18 cellular contexts compared by ENCODE assay signal in the genomic region with DNA sequence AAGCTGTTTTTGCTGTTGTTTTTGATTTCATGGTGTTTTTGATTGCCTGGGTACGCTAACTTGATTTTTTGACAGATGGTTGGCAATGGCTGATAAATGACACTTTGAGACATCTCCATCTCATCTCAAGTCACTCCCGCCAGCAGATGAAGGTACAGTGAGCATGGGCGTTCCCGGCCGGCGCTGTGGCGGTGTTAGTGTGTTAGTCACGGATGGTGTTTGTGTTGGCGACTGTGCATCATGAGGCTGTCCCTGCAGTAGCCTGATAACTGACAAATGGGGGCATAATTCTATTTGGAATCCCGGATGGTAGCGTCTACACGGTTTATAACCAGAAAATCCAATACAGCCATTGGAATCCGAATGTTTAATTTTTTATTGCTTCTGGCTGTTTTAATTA.
"Had no signal": no experiment of that assay in that cellular context is flagged by ENCODE, and none has a peak within 500 bp of the region (broad histone marks: within the 10 kb centered on the region; RNA-seq: fewer than 3 reads in every experiment).

No MANE protein-coding gene starts in this region.

- H3K79me2 ChIP-seq: hepatocyte had no signal

- H3K27ac Mint-ChIP-seq: dendritic cell treated with granulocyte-macrophage colony-stimulating factor and Interleukin-4, amounts not matched to agents 40 ng/mL and 50 ng/mL, for 4 days; effector memory CD8-positive, alpha-beta T cell; mesothelial cell of epicardium; natural killer cell had no signal

- H2AFZ ChIP-seq: hepatocyte had no signal

- H3K9me3 Mint-ChIP-seq: dendritic cell treated with granulocyte-macrophage colony-stimulating factor and Interleukin-4, amounts not matched to agents 40 ng/mL and 50 ng/mL, for 4 days; effector memory CD8-positive, alpha-beta T cell; mesothelial cell of epicardium; natural killer cell; neural crest cell had no signal

- FAIRE-seq: colon had no signal

- H3K27ac ChIP-seq: epithelial cell of prostate, foreskin keratinocyte, hepatocyte, right atrium auricular region, sigmoid colon, skin epidermis, stomach, thoracic aorta, transverse colon had no signal

- H3K4me3 ChIP-seq: hepatocyte, right atrium auricular region, sigmoid colon, skin epidermis, stomach, thoracic aorta, transverse colon had no signal

- H3K4me1 Mint-ChIP-seq: mesothelial cell of epicardium had no signal

- H3K4me1 ChIP-seq: foreskin keratinocyte, right atrium auricular region, sigmoid colon, stomach, transverse colon had no signal

- H3K9me3 ChIP-seq: right atrium auricular region, sigmoid colon, stomach, thoracic aorta, transverse colon had no signal

- ATAC-seq: effector memory CD8-positive, alpha-beta T cell; foreskin keratinocyte; natural killer cell had no signal

- H3K27me3 ChIP-seq: foreskin keratinocyte, hepatocyte, right atrium auricular region, sigmoid colon, stomach, transverse colon had no signal

- DNase-seq: effector memory CD8-positive, alpha-beta T cell; foreskin keratinocyte; natural killer cell; sigmoid colon; stimulated activated CD4-positive, alpha-beta T cell treated with anti-CD3 and anti-CD28 coated beads, Interleukin-12 subunit alpha, Interleukin-12 subunit beta, amount 100 ng/mL, for 4 hours; stimulated activated naive CD4-positive, alpha-beta T cell; substantia nigra; transverse colon had no signal

- H3K27me3 Mint-ChIP-seq: dendritic cell treated with granulocyte-macrophage colony-stimulating factor and Interleukin-4, amounts not matched to agents 40 ng/mL and 50 ng/mL, for 4 days; effector memory CD8-positive, alpha-beta T cell had no signal

- H3K4me2 ChIP-seq: hepatocyte had no signal

- H3K4me3 Mint-ChIP-seq: dendritic cell treated with granulocyte-macrophage colony-stimulating factor and Interleukin-4, amounts not matched to agents 40 ng/mL and 50 ng/mL, for 4 days; effector memory CD8-positive, alpha-beta T cell; mesothelial cell of epicardium; natural killer cell; neural crest cell had no signal
